In the genomic region with DNA sequence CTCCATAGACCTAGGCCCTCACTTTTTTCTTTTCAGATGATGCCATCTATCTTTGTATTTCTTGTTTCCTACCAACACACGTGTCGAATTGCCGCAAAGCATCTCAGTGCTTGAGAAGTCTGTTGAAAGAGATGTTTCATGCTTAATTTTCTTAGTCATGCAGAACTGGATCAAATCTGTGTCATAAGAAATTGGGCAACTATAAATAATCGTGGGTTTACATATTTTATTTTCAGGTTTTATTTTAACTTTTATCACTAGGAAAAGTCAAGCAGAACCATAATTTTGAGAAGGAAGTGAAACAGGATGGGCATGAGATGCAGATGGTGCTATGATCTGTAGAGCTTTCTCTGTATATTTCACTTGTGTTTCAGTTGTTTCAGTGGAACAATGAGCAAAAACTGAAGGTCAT, we compare ENCODE assay signal across 14 cellular contexts.
DNase-seq lines count a peak whose midpoint lies in the region; ATAC-seq and TF ChIP-seq lines count a peak whose summit lies in the region.
"Had no signal": no experiment of that assay in that cellular context is flagged by ENCODE, and none has a peak within 500 bp of the region (broad histone marks: within the 10 kb centered on the region; RNA-seq: fewer than 3 reads in every experiment).

No MANE protein-coding gene starts in this region.

- no peaks in the 10 kb centered on the region for H3K36me3 ChIP-seq in HAP-1 (replicated peaks)
- H3K36me3 ChIP-seq: brain microvascular endothelial cell had no signal

- intact Hi-C loops in activated CD8-positive, alpha-beta T cell treated with anti-CD3 and anti-CD28 coated beads for 36 hours (cut with micrococcal nuclease) = no loop called here

- TF ChIP-seq CTCF in activated CD8-positive, alpha-beta T cell treated with anti-CD3 and anti-CD28 coated beads for 36 hours (IDR thresholded peaks at IDR 0.05) = no peak

- no peaks in the 10 kb centered on the region for H3K36me3 Mint-ChIP-seq in activated CD8-positive, alpha-beta T cell treated with anti-CD3 and anti-CD28 coated beads for 36 hours (ENCODE audit: low read depth)
- no peaks in the 10 kb centered on the region for H3K36me3 Mint-ChIP-seq in activated CD8-positive, alpha-beta T cell treated with anti-CD3 and anti-CD28 coated beads, Interleukin-2, amount 10 ng/mL, durations not matched to agents 7 days and 5 days (ENCODE audit: low read depth)
- no peaks in the 10 kb centered on the region for H3K36me3 Mint-ChIP-seq in T-helper 2 cell treated with Interferon-gamma antibody and Interleukin-4, amounts not matched to agents 5 μg/mL and 100 μg/mL, for 36 hours (ENCODE audit: low read depth)

- H3K9me3 Mint-ChIP-seq in activated CD8-positive, alpha-beta T cell treated with anti-CD3 and anti-CD28 coated beads for 36 hours = no peaks in the 10 kb centered on the region
- H3K9me3 Mint-ChIP-seq in activated CD8-positive, alpha-beta T cell treated with anti-CD3 and anti-CD28 coated beads, Interleukin-2, amount 10 ng/mL, durations not matched to agents 7 days and 5 days (ENCODE audit: insufficient read depth) = no peaks in the 10 kb centered on the region
- H3K9me3 Mint-ChIP-seq in T-helper 2 cell treated with Interferon-gamma antibody and Interleukin-4, amounts not matched to agents 5 μg/mL and 100 μg/mL, for 36 hours = no peaks in the 10 kb centered on the region

- H3K9me3 ChIP-seq in HAP-1 = no peaks in the 10 kb centered on the region

- no peak overlapping the region for H3K4me3 ChIP-seq in HAP-1

- peaks cover 10% of the 10 kb centered on the region for H3K27me3 Mint-ChIP-seq in activated CD8-positive, alpha-beta T cell treated with anti-CD3 and anti-CD28 coated beads for 36 hours
- peaks cover 15% of the 10 kb centered on the region for H3K27me3 Mint-ChIP-seq in activated CD8-positive, alpha-beta T cell treated with anti-CD3 and anti-CD28 coated beads, Interleukin-2, amount 10 ng/mL, durations not matched to agents 7 days and 5 days (ENCODE audit: low read depth)
- H3K27me3 Mint-ChIP-seq in T-helper 2 cell treated with Interferon-gamma antibody and Interleukin-4, amounts not matched to agents 5 μg/mL and 100 μg/mL, for 36 hours (ENCODE audit: low read depth) = peaks cover 54% of the 10 kb centered on the region

- in situ Hi-C loops in HAP-1 (cut with MboI; ENCODE audit: low sequenced_read_pairs) = no loop called here

- no peaks in the 10 kb centered on the region; the same call in 1 of the 2 replicates for H3K27me3 ChIP-seq in HAP-1 (ENCODE audit: low read depth)
- H3K27me3 ChIP-seq: brain microvascular endothelial cell had no signal

- POLR2A ChIA-PET in activated CD8-positive, alpha-beta T cell treated with anti-CD3 and anti-CD28 coated beads for 36 hours (lab: Charles Lee) = no interaction called here
- POLR2A ChIA-PET in activated CD8-positive, alpha-beta T cell treated with anti-CD3 and anti-CD28 coated beads, Interleukin-2, amount 10 ng/mL, durations not matched to agents 7 days and 5 days (lab: Charles Lee) = no interaction called here

- peak; percentile 4 for ATAC-seq in activated CD8-positive, alpha-beta T cell treated with anti-CD3 and anti-CD28 coated beads for 36 hours
- ATAC-seq in activated CD8-positive, alpha-beta T cell treated with anti-CD3 and anti-CD28 coated beads, Interleukin-2, amount 10 ng/mL, durations not matched to agents 7 days and 5 days = no peak
- ATAC-seq in GM21825 (IDR thresholded peaks at IDR 0.05; ENCODE audit: unreplicated experiment) (peak; percentile 56), HG03280 (IDR thresholded peaks at IDR 0.05; ENCODE audit: unreplicated experiment) (peak; percentile 65)
- ATAC-seq: HCT116 had no signal

- peaks cover 11% of the 10 kb centered on the region for H3K4me1 Mint-ChIP-seq in activated CD8-positive, alpha-beta T cell treated with anti-CD3 and anti-CD28 coated beads for 36 hours (ENCODE audit: low read depth)
- H3K4me1 Mint-ChIP-seq in activated CD8-positive, alpha-beta T cell treated with anti-CD3 and anti-CD28 coated beads, Interleukin-2, amount 10 ng/mL, durations not matched to agents 7 days and 5 days (ENCODE audit: low read depth) = no peaks in the 10 kb centered on the region
- H3K4me1 Mint-ChIP-seq in T-helper 2 cell treated with Interferon-gamma antibody and Interleukin-4, amounts not matched to agents 5 μg/mL and 100 μg/mL, for 36 hours (ENCODE audit: low read depth) = peaks cover 4% of the 10 kb centered on the region

- no peak for DNase-seq in activated CD8-positive, alpha-beta T cell treated with anti-CD3 and anti-CD28 coated beads for 36 hours
- DNase-seq in activated CD8-positive, alpha-beta T cell treated with anti-CD3 and anti-CD28 coated beads, Interleukin-2, amount 10 ng/mL, durations not matched to agents 7 days and 5 days = no peak
- DNase-seq in NCI-H524 treated with DMSO at 0.1 percent for 48 hours (lab: John Stamatoyannopoulos, UW) = no peak
- no peak for DNase-seq in COR-L47 (lab: John Stamatoyannopoulos, UW)
- DNase-seq in HAP-1 (ENCODE audit: low spot score in 2 of 2) = no peak
- DNase-seq in T-helper 2 cell treated with Interferon-gamma antibody and Interleukin-4, amounts not matched to agents 5 μg/mL and 100 μg/mL, for 36 hours (ENCODE audit: low spot score) = no peak
- DNase-seq: activated T-cell treated with anti-CD3 and anti-CD28 coated beads, Interleukin-2, amount 50 U/mL, for 1 hour; brain microvascular endothelial cell; DMS79 treated with DMSO at 0.1 percent for 48 hours; NCI-H1436 treated with DMSO at 0.1 percent for 48 hours; T-helper 9 cell had no signal

- H3K4me3 Mint-ChIP-seq in activated CD8-positive, alpha-beta T cell treated with anti-CD3 and anti-CD28 coated beads for 36 hours = no peak overlapping the region
- H3K4me3 Mint-ChIP-seq in activated CD8-positive, alpha-beta T cell treated with anti-CD3 and anti-CD28 coated beads, Interleukin-2, amount 10 ng/mL, durations not matched to agents 7 days and 5 days = no peak overlapping the region
- H3K4me3 Mint-ChIP-seq in T-helper 2 cell treated with Interferon-gamma antibody and Interleukin-4, amounts not matched to agents 5 μg/mL and 100 μg/mL, for 36 hours = no peak overlapping the region

- H3K4me1 ChIP-seq in HAP-1 = no peaks in the 10 kb centered on the region

- CTCF ChIA-PET in activated CD8-positive, alpha-beta T cell treated with anti-CD3 and anti-CD28 coated beads for 36 hours (lab: Charles Lee) = interaction anchor here (3.2 kb wide), 1 partner anchor 127 kb away, joined by 20 read pairs; no protein-coding TSS in a partner anchor
- CTCF ChIA-PET in activated CD8-positive, alpha-beta T cell treated with anti-CD3 and anti-CD28 coated beads, Interleukin-2, amount 10 ng/mL, durations not matched to agents 7 days and 5 days (lab: Charles Lee) = interaction anchor here (1.1 to 4.4 kb wide), 3 partner anchors 38 to 126 kb away, joined by 4 to 35 read pairs (median 4); no protein-coding TSS in a partner anchor

- no peak overlapping the region for H3K27ac Mint-ChIP-seq in activated CD8-positive, alpha-beta T cell treated with anti-CD3 and anti-CD28 coated beads for 36 hours
- no peak overlapping the region for H3K27ac Mint-ChIP-seq in activated CD8-positive, alpha-beta T cell treated with anti-CD3 and anti-CD28 coated beads, Interleukin-2, amount 10 ng/mL, durations not matched to agents 7 days and 5 days
- H3K27ac Mint-ChIP-seq in T-helper 2 cell treated with Interferon-gamma antibody and Interleukin-4, amounts not matched to agents 5 μg/mL and 100 μg/mL, for 36 hours = no peak overlapping the region
